Comparison of ENCODE assay signal across 21 cellular contexts in genomic region chr10:1569208-1569607, GRCh38.
"Had no signal": no experiment of that assay in that cellular context is flagged by ENCODE, and none has a peak within 500 bp of the region (broad histone marks: within the 10 kb centered on the region; RNA-seq: fewer than 3 reads in every experiment).

No MANE protein-coding gene starts in this region.

- DNase-seq: IMR-90, Karpas-422, KG1, MG63, NCI-H1092, NCI-H1105 treated with DMSO at 0.1 percent for 48 hours, NCI-H1417 treated with DMSO at 0.1 percent for 48 hours, NCI-H187, NCI-H2029, NCI-H2081 treated with DMSO at 0.1 percent for 48 hours, NCI-H2171, NCI-H226, NCI-H446, NCI-H510A, NCI-H524 treated with DMSO at 0.1 percent for 48 hours, NCI-H69, NCI-H774, RPMI8226, SHP77, SK-N-SH had no signal

- H3K9ac ChIP-seq: SK-N-SH had no signal

- H3K9me3 ChIP-seq: MG63, SK-N-SH had no signal

- ATAC-seq: HepG2 had no signal

- H3K4me3 ChIP-seq: MG63 had no signal

- H3K36me3 ChIP-seq: MG63 had no signal
